Comparison of ENCODE assay signal across 25 cellular contexts in the genomic region with DNA sequence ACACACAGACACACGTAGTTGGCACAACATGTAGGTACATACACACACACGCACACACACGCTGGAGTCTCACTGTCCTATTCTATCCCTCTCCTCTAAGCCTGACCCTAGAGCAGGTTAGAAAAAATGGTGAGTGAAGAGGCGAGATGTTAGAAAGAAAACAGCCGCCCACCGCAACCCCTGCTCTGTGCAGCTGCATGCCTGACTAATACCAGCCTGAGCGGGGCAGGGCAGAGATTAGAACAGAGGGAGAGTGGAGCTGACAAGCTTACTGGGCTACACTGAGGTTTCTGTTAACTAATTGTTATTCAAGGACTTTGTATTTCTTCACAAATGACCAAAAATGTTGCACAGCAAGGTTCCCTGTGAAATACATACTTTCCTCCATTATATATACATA.
"Had no signal": no experiment of that assay in that cellular context is flagged by ENCODE, and none has a peak within 500 bp of the region (broad histone marks: within the 10 kb centered on the region; RNA-seq: fewer than 3 reads in every experiment).

No MANE protein-coding gene starts in this region.

- FAIRE-seq: colon had no signal

- ATAC-seq: effector memory CD8-positive, alpha-beta T cell; gastroesophageal sphincter; right lobe of liver; stimulated activated memory B cell treated with anti-CD40 and anti-IgM and Interleukin-4, amounts not matched to agents 10 μg/mL and 1 μg/mL and 100 μg/mL, for 72 hours; stimulated activated naive CD8-positive, alpha-beta T cell treated with anti-CD3 and anti-CD28 coated beads, Interleukin-15, amount 100 ng/mL, for 72 hours; upper lobe of right lung had no signal

- DNase-seq: effector memory CD8-positive, alpha-beta T cell; esophagus squamous epithelium; foreskin fibroblast; hypothalamus; islet precursor cell; left ventricle myocardium inferior; mesenchymal stem cell; midbrain; occipital lobe; right lobe of liver; stimulated activated CD4-positive, alpha-beta T cell treated with anti-CD3 and anti-CD28 coated beads, Interleukin-4, amount 100 ng/mL, for 1 hour; stimulated activated CD8-positive, alpha-beta memory T cell treated with anti-CD3 and anti-CD28 coated beads, Interleukin-4, amount 100 ng/mL, for 48 hours; stimulated activated naive CD8-positive, alpha-beta T cell treated with anti-CD3 and anti-CD28 coated beads, Interleukin-15, amount 100 ng/mL, for 72 hours; testis; upper lobe of right lung had no signal

- H3K9me3 ChIP-seq: esophagus squamous epithelium, gastroesophageal sphincter, left ventricle myocardium inferior, prostate gland, right lobe of liver, testis, tibial nerve, upper lobe of right lung, vagina had no signal

- H3K27ac ChIP-seq: epithelial cell of prostate, esophagus squamous epithelium, gastroesophageal sphincter, left ventricle myocardium inferior, neural progenitor cell, parathyroid adenoma, prostate gland, right lobe of liver, testis, tibial nerve, upper lobe of right lung, vagina had no signal

- H3K36me3 ChIP-seq: neural progenitor cell had no signal

- H3K4me3 ChIP-seq: esophagus squamous epithelium, gastroesophageal sphincter, left ventricle myocardium inferior, lung, neural progenitor cell, prostate gland, right lobe of liver, testis, tibial nerve, upper lobe of right lung, vagina had no signal

- H3K27me3 ChIP-seq: esophagus squamous epithelium, gastroesophageal sphincter, neural progenitor cell, right lobe of liver, testis, tibial nerve, upper lobe of right lung, vagina had no signal

- H3K4me1 ChIP-seq: neural progenitor cell, prostate gland had no signal
